In genomic region chr2:128314348-128315121, GRCh38 we compare ENCODE assay signal across 10 cellular contexts. TPM values are rescaled to one million over a fixed set of nuclear protein-coding genes. Genes with fewer than 3 reads are reported as not detected.
DNase-seq lines count a peak whose midpoint lies in the region; ATAC-seq, FAIRE-seq and TF ChIP-seq lines count a peak whose summit lies in the region.
"Had no signal": no experiment of that assay in that cellular context is flagged by ENCODE, and none has a peak within 500 bp of the region (broad histone marks: within the 10 kb centered on the region; RNA-seq: fewer than 3 reads in every experiment).

No MANE protein-coding gene starts in this region.

- H3K4me3 Mint-ChIP-seq in activated B cell treated with CpG ODN at 0.5 μM for 24 hours = peak overlapping the region; percentile 5

- H3K9me3 ChIP-seq in pancreas = no peaks in the 10 kb centered on the region
- no peaks in the 10 kb centered on the region for H3K9me3 ChIP-seq in small intestine (ENCODE audit: control insufficient read depth, low read depth)

- H3K9me3 Mint-ChIP-seq in activated B cell treated with CpG ODN at 0.5 μM for 24 hours = no peaks in the 10 kb centered on the region

- no peak for ATAC-seq in activated B cell treated with CpG ODN at 0.5 μM for 24 hours (ENCODE audit: low read depth)
- ATAC-seq in pancreas = peak in 1 of 4 donors; percentile 7
- no peak for ATAC-seq in HG02970 (IDR thresholded peaks at IDR 0.05; ENCODE audit: low FRiP score, unreplicated experiment)
- ATAC-seq in GM21526 (IDR thresholded peaks at IDR 0.05; ENCODE audit: low FRiP score, unreplicated experiment) = no peak

- DNase-seq in GM12865 (ENCODE audit: low read depth) (peak; percentile 2), activated B cell treated with CpG ODN at 0.5 μM for 24 hours (no peak), fibroblast of pulmonary artery (ENCODE audit: low read depth) (no peak), pancreas (peak; percentile 22 to 62 (median 49)), epidermal melanocyte (ENCODE audit: insufficient read length, low spot score) (no peak), small intestine (no peak)
- DNase-seq: effector CD8-positive, alpha-beta T cell had no signal

- no peaks in the 10 kb centered on the region for H3K36me3 ChIP-seq in pancreas
- no peaks in the 10 kb centered on the region for H3K36me3 ChIP-seq in small intestine (ENCODE audit: control insufficient read depth in 2 of 2, insufficient read depth in 2 of 2, low read length in 2 of 2)

- TF ChIP-seq CTCF in GM12865 (IDR thresholded peaks at IDR 0.05; ENCODE audit: insufficient read depth, low read depth, low read length, missing control alignments) (no peak), activated B cell treated with CpG ODN at 0.5 μM for 24 hours (IDR thresholded peaks at IDR 0.05) (no peak), fibroblast of pulmonary artery (IDR thresholded peaks at IDR 0.05; ENCODE audit: low read length, missing control alignments) (no peak), pancreas (IDR thresholded peaks at IDR 0.05) (no peak)

- POLR2A ChIA-PET in activated B cell treated with CpG ODN at 0.5 μM for 24 hours (lab: Charles Lee) = no interaction called here

- FAIRE-seq in pancreas (lab: Jason Lieb, UNC) (no peak), small intestine (lab: Jason Lieb, UNC) (no peak)
- FAIRE-seq: keratinocyte had no signal

- no peak overlapping the region for H3K27ac Mint-ChIP-seq in activated B cell treated with CpG ODN at 0.5 μM for 24 hours

- intact Hi-C loops in activated B cell treated with CpG ODN at 0.5 μM for 24 hours (cut with micrococcal nuclease) = loop anchor here (5.0 to 10.0 kb wide), 5 partner anchors 82 to 1868 kb away; partner anchors contain the start of genes MZT2B, SMPD4 and UGGT1
- intact Hi-C loops in pancreas (cut with DNase I) = loop anchor here in 1 of 3 donors (5.0 kb wide), 1 partner anchor 87 kb away; no protein-coding TSS in a partner anchor

- no peaks in the 10 kb centered on the region for H3K27me3 Mint-ChIP-seq in activated B cell treated with CpG ODN at 0.5 μM for 24 hours

- H3K27ac ChIP-seq in pancreas (no peak overlapping the region), small intestine (ENCODE audit: low read depth in 1 of 2, low read length in 1 of 2) (peak overlapping the region in 1 of 2 donors; percentile 24)

- H3K4me1 Mint-ChIP-seq in activated B cell treated with CpG ODN at 0.5 μM for 24 hours = peaks cover 42% of the 10 kb centered on the region

- peaks cover 18% of the 10 kb centered on the region for H3K36me3 Mint-ChIP-seq in activated B cell treated with CpG ODN at 0.5 μM for 24 hours (ENCODE audit: low read depth)

- H3K4me3 ChIP-seq in GM12865 (ENCODE audit: low read depth, low read length) (no peak overlapping the region), fibroblast of pulmonary artery (replicated peaks; ENCODE audit: low read depth, low read length) (peak overlapping the region; percentile 83), pancreas (peak overlapping the region in 1 of 4 donors; percentile 96), small intestine (ENCODE audit: low read depth in 1 of 2, low read length in 2 of 2) (no peak overlapping the region)

- CTCF ChIA-PET in activated B cell treated with CpG ODN at 0.5 μM for 24 hours (lab: Charles Lee) = no interaction called here

- no peaks in the 10 kb centered on the region for H3K27me3 ChIP-seq in pancreas
- no peaks in the 10 kb centered on the region for H3K27me3 ChIP-seq in small intestine (ENCODE audit: control insufficient read depth in 2 of 2, insufficient read depth in 2 of 2, low read length in 2 of 2)

- 72 to 74% methylated on average over 20 of the region's 20 CpGs for WGBS in pancreas, 2 donors
- 82 to 87% (median 84%) methylated on average over 15 to 20 of the region's 20 CpGs for WGBS in small intestine, 3 donors

- peaks cover 8 to 23% (median 12%) of the 10 kb centered on the region in 3 donors for H3K4me1 ChIP-seq in pancreas
- peaks cover 2 to 3% of the 10 kb centered on the region in 2 donors for H3K4me1 ChIP-seq in small intestine (ENCODE audit: control insufficient read depth in 2 of 2, insufficient read depth in 1 of 2, low read depth in 1 of 2, low read length in 1 of 2)

RNA-seq across cellular contexts. Expression of gene HS6ST1, which starts 4.1 kb away (rescaled TPM):
- total RNA-seq in activated B cell treated with CpG ODN at 0.5 μM for 24 hours (14.1 and 16.9 TPM in 2 replicates), pancreas (10 to 100 TPM; 20.7 to 47.8 (median 25.3) TPM)
- polyA plus RNA-seq in pancreas (10 to 100 TPM; 24.5 to 28.4 TPM), small intestine (10 to 100 TPM in 1 of 3 donors, 1 to 10 TPM in 2; 4.0 to 20.7 (median 6.5) TPM)

Comparison
In these comparisons a context has a peak if more than half of its experiments do, and no peak if none do; other contexts are left out.
1. DNase-seq: peak in GM12865 (single experiment) and pancreas (6 of 6); none in activated B cell treated with CpG ODN at 0.5 μM for 24 hours (single experiment), fibroblast of pulmonary artery (single experiment), epidermal melanocyte (single experiment) and small intestine (single experiment).